In genomic region chrX:130179579-130180215, GRCh38 we compare ENCODE assay signal across 13 cellular contexts. TPM values are rescaled to one million over a fixed set of nuclear protein-coding genes. Genes with fewer than 3 reads are reported as not detected.
DNase-seq lines count a peak whose midpoint lies in the region; ATAC-seq and TF ChIP-seq lines count a peak whose summit lies in the region.
"Had no signal": no experiment of that assay in that cellular context is flagged by ENCODE, and none has a peak within 500 bp of the region (broad histone marks: within the 10 kb centered on the region; RNA-seq: fewer than 3 reads in every experiment).

No MANE protein-coding gene starts in this region.

- peaks cover 47% of the 10 kb centered on the region for H3K36me3 Mint-ChIP-seq in activated CD8-positive, alpha-beta memory T cell treated with anti-CD3 and anti-CD28 coated beads, Interleukin-2, amount 10 ng/mL, durations not matched to agents 7 days and 5 days
- peaks cover 12% of the 10 kb centered on the region for H3K36me3 Mint-ChIP-seq in central memory CD8-positive, alpha-beta T cell (ENCODE audit: insufficient read depth)
- H3K36me3 Mint-ChIP-seq in nephron (ENCODE audit: low read depth) = no peaks in the 10 kb centered on the region

- no peak for ATAC-seq in activated CD8-positive, alpha-beta memory T cell treated with anti-CD3 and anti-CD28 coated beads, Interleukin-2, amount 10 ng/mL, durations not matched to agents 7 days and 5 days
- peak; percentile 34 for ATAC-seq in central memory CD8-positive, alpha-beta T cell (replicated peaks; ENCODE audit: extremely low read depth, poor library complexity, severe bottlenecking)

- H3K4me1 Mint-ChIP-seq in activated CD8-positive, alpha-beta memory T cell treated with anti-CD3 and anti-CD28 coated beads, Interleukin-2, amount 10 ng/mL, durations not matched to agents 7 days and 5 days = peaks cover 55% of the 10 kb centered on the region
- peaks cover 32% of the 10 kb centered on the region for H3K4me1 Mint-ChIP-seq in central memory CD8-positive, alpha-beta T cell
- H3K4me1 Mint-ChIP-seq in nephron = peaks cover 14% of the 10 kb centered on the region

- H3K27me3 Mint-ChIP-seq in activated CD8-positive, alpha-beta memory T cell treated with anti-CD3 and anti-CD28 coated beads, Interleukin-2, amount 10 ng/mL, durations not matched to agents 7 days and 5 days = no peaks in the 10 kb centered on the region
- no peaks in the 10 kb centered on the region for H3K27me3 Mint-ChIP-seq in central memory CD8-positive, alpha-beta T cell
- H3K27me3 Mint-ChIP-seq in nephron (ENCODE audit: low read depth) = peaks cover 4% of the 10 kb centered on the region

- peaks cover 0 to 2% of the 10 kb centered on the region in 2 donors for H3K4me1 ChIP-seq in adrenal gland (replicated peaks in 1 of 2)
- H3K4me1 ChIP-seq: ascending aorta had no signal

- POLR2A ChIA-PET in RWPE1 (lab: Yijun Ruan, JAX; ENCODE audit: low non-redundant PET) = no interaction called here

- no peak for DNase-seq in activated CD8-positive, alpha-beta memory T cell treated with anti-CD3 and anti-CD28 coated beads, Interleukin-2, amount 10 ng/mL, durations not matched to agents 7 days and 5 days
- no peak for DNase-seq in activated CD8-positive, alpha-beta memory T cell treated with anti-CD3 and anti-CD28 coated beads, Interleukin-2, amount 50 U/mL, for 48 hours
- DNase-seq in NCI-H69 (lab: John Stamatoyannopoulos, UW) = peak; percentile 50
- DNase-seq in central memory CD8-positive, alpha-beta T cell (ENCODE audit: low spot score in 2 of 2) = no peak
- DNase-seq in RWPE1 (ENCODE audit: low spot score) = no peak
- DNase-seq in adrenal gland = no peak
- no peak for DNase-seq in COR-L47 (lab: John Stamatoyannopoulos, UW)
- DNase-seq: activated CD4-positive, alpha-beta T cell treated with anti-CD3 and anti-CD28 coated beads for 4 hours; MM.1S; NCI-H526 treated with DMSO at 0.1 percent for 48 hours; SIG-M5 had no signal

- H3K4me3 ChIP-seq in adrenal gland = no peak overlapping the region
- H3K4me3 ChIP-seq: ascending aorta had no signal

- no peaks in the 10 kb centered on the region for H3K27me3 ChIP-seq in adrenal gland
- H3K27me3 ChIP-seq: ascending aorta had no signal

- WGBS in adrenal gland, 4 donors = 46 to 63% (median 53%) methylated on average over 7 of the region's 7 CpGs

- CTCF ChIA-PET in activated CD8-positive, alpha-beta memory T cell treated with anti-CD3 and anti-CD28 coated beads, Interleukin-2, amount 10 ng/mL, durations not matched to agents 7 days and 5 days (lab: Charles Lee) = no interaction called here
- CTCF ChIA-PET in RWPE1 (lab: Yijun Ruan, JAX) = no interaction called here

- intact Hi-C loops in adrenal gland (cut with DNase I) = no loop called here

- H3K4me3 Mint-ChIP-seq in activated CD8-positive, alpha-beta memory T cell treated with anti-CD3 and anti-CD28 coated beads, Interleukin-2, amount 10 ng/mL, durations not matched to agents 7 days and 5 days = no peak overlapping the region
- H3K4me3 Mint-ChIP-seq in central memory CD8-positive, alpha-beta T cell = no peak overlapping the region
- no peak overlapping the region for H3K4me3 Mint-ChIP-seq in nephron

- H3K27ac ChIP-seq in RWPE1 = no peak overlapping the region
- no peak overlapping the region for H3K27ac ChIP-seq in adrenal gland
- H3K27ac ChIP-seq: ascending aorta had no signal

- TF ChIP-seq POLR2A in adrenal gland (IDR thresholded peaks at IDR 0.05) = no peak

- TF ChIP-seq CTCF in nephron (IDR thresholded peaks at IDR 0.05; ENCODE audit: unreplicated experiment in 3 of 3) (no peak), RWPE1 (conservative IDR thresholded peaks at IDR 0.05; ENCODE audit: low read depth) (no peak), adrenal gland (IDR thresholded peaks at IDR 0.05) (no peak)

- no peaks in the 10 kb centered on the region for H3K36me3 ChIP-seq in adrenal gland (replicated peaks in 1 of 2)
- H3K36me3 ChIP-seq: ascending aorta had no signal

- no peaks in the 10 kb centered on the region for H3K9me3 ChIP-seq in adrenal gland (replicated peaks in 1 of 3)
- H3K9me3 ChIP-seq: ascending aorta had no signal

- H3K9me3 Mint-ChIP-seq in activated CD8-positive, alpha-beta memory T cell treated with anti-CD3 and anti-CD28 coated beads, Interleukin-2, amount 10 ng/mL, durations not matched to agents 7 days and 5 days (ENCODE audit: low read depth) = no peaks in the 10 kb centered on the region
- H3K9me3 Mint-ChIP-seq in central memory CD8-positive, alpha-beta T cell = no peaks in the 10 kb centered on the region
- peaks cover 7% of the 10 kb centered on the region for H3K9me3 Mint-ChIP-seq in nephron

- peak overlapping the region; percentile 29 for H3K27ac Mint-ChIP-seq in activated CD8-positive, alpha-beta memory T cell treated with anti-CD3 and anti-CD28 coated beads, Interleukin-2, amount 10 ng/mL, durations not matched to agents 7 days and 5 days
- peak overlapping the region; percentile 72 for H3K27ac Mint-ChIP-seq in central memory CD8-positive, alpha-beta T cell (ENCODE audit: low read depth)
- peak overlapping the region in 2 of 3 experiments; percentile 23 to 29 for H3K27ac Mint-ChIP-seq in nephron

RNA-seq across cellular contexts. Expression of gene RAB33A, which starts 7.9 kb away (rescaled TPM):
- 10 to 100 TPM; 38.8 to 41.1 TPM for total RNA-seq in activated CD8-positive, alpha-beta memory T cell treated with anti-CD3 and anti-CD28 coated beads, Interleukin-2, amount 10 ng/mL, durations not matched to agents 7 days and 5 days
- total RNA-seq in adrenal gland = 1 to 10 TPM in 5 of 8 donors, under 1 TPM in 3; 0.24 to 7.6 (median 1.2) TPM
- 1 to 10 TPM in 2 of 3 donors, under 1 TPM in 1; 0.40 to 1.4 (median 1.0) TPM for polyA plus RNA-seq in adrenal gland

RNA-seq across cellular contexts. Expression of gene AIFM1, which starts 14.1 kb away (rescaled TPM):
- total RNA-seq in activated CD8-positive, alpha-beta memory T cell treated with anti-CD3 and anti-CD28 coated beads, Interleukin-2, amount 10 ng/mL, durations not matched to agents 7 days and 5 days = 10 to 100 TPM; 47.3 to 59.6 TPM
- 100 to 1,000 TPM in 1 of 8 donors, 10 to 100 TPM in 7; 37.4 to 101 (median 69.8) TPM for total RNA-seq in adrenal gland
- polyA plus RNA-seq in adrenal gland = 100 to 1,000 TPM in 1 of 3 donors, 10 to 100 TPM in 2; 41.2 to 163 (median 73.9) TPM

Comparison
In these comparisons a context has a peak if more than half of its experiments do, and no peak if none do; other contexts are left out.
1. RNA of gene RAB33A, which starts 7.9 kb away (total RNA-seq): 38.8 to 41.1 TPM in activated CD8-positive, alpha-beta memory T cell treated with anti-CD3 and anti-CD28 coated beads, Interleukin-2, amount 10 ng/mL, durations not matched to agents 7 days and 5 days; 0.24 to 7.6 TPM in adrenal gland; every median in the first group is over 4 times any median in the second.
2. Peak in every context shown above with its lines, with median percentiles within 50 percentile points of each other: H3K27ac Mint-ChIP-seq.